8 cellular contexts compared by ENCODE assay signal in genomic region chr5:140351609-140352334, GRCh38. TPM values are rescaled to one million over a fixed set of nuclear protein-coding genes. Genes with fewer than 3 reads are reported as not detected.
A peak's percentile ranks its signal among the peaks of the same experiment; 100 is the strongest.
DNase-seq lines count a peak whose midpoint lies in the region; ATAC-seq and TF ChIP-seq lines count a peak whose summit lies in the region.

No MANE protein-coding gene starts in this region.

- no peak overlapping the region for H3K4me3 Mint-ChIP-seq in T-helper 2 cell treated with Interferon-gamma antibody and Interleukin-4, amounts not matched to agents 5 μg/mL and 100 μg/mL, for 36 hours

- no peaks in the 10 kb centered on the region for H3K27me3 ChIP-seq in colonic mucosa
- H3K27me3 ChIP-seq in lower lobe of right lung (ENCODE audit: low read depth) = no peaks in the 10 kb centered on the region
- no peaks in the 10 kb centered on the region for H3K27me3 ChIP-seq in thyroid gland

- H3K27me3 Mint-ChIP-seq in T-helper 2 cell treated with Interferon-gamma antibody and Interleukin-4, amounts not matched to agents 5 μg/mL and 100 μg/mL, for 36 hours (ENCODE audit: low read depth) = peaks cover 18% of the 10 kb centered on the region

- no peak overlapping the region for H3K27ac ChIP-seq in colonic mucosa
- H3K27ac ChIP-seq in lower lobe of right lung = no peak overlapping the region
- peak overlapping the region in 1 of 3 donors; percentile 11 for H3K27ac ChIP-seq in thyroid gland

- peaks cover 17% of the 10 kb centered on the region for H3K4me1 Mint-ChIP-seq in T-helper 2 cell treated with Interferon-gamma antibody and Interleukin-4, amounts not matched to agents 5 μg/mL and 100 μg/mL, for 36 hours (ENCODE audit: low read depth)

- H3K4me1 ChIP-seq in colonic mucosa = peaks cover 6% of the 10 kb centered on the region
- H3K4me1 ChIP-seq in lower lobe of right lung = peaks cover 23% of the 10 kb centered on the region
- peaks cover 11 to 16% of the 10 kb centered on the region in 2 donors for H3K4me1 ChIP-seq in thyroid gland

- peak; percentile 24 to 36 for DNase-seq in NCI-H187 (lab: John Stamatoyannopoulos, UW)
- DNase-seq in NCI-H187 treated with DMSO at 0.1 percent for 48 hours (lab: John Stamatoyannopoulos, UW) = no peak
- peak; percentile 10 for DNase-seq in NCI-H1048 (lab: John Stamatoyannopoulos, UW)
- DNase-seq in T-helper 2 cell treated with Interferon-gamma antibody and Interleukin-4, amounts not matched to agents 5 μg/mL and 100 μg/mL, for 36 hours (ENCODE audit: low spot score) = peak; percentile 59
- DNase-seq in colonic mucosa = peak; percentile 87
- DNase-seq in lower lobe of right lung = no peak
- peak; percentile 27 to 44 for DNase-seq in thyroid gland

- H3K36me3 ChIP-seq in colonic mucosa (no peaks in the 10 kb centered on the region), lower lobe of right lung (no peaks in the 10 kb centered on the region), thyroid gland (no peaks in the 10 kb centered on the region)

- ATAC-seq in GM21737 (IDR thresholded peaks at IDR 0.05; ENCODE audit: unreplicated experiment) (peak; percentile 47), lower lobe of right lung (peak; percentile 66 to 80)

- H3K36me3 Mint-ChIP-seq in T-helper 2 cell treated with Interferon-gamma antibody and Interleukin-4, amounts not matched to agents 5 μg/mL and 100 μg/mL, for 36 hours (ENCODE audit: low read depth) = no peaks in the 10 kb centered on the region

- peak in 1 of 2 donors; percentile 9 for TF ChIP-seq POLR2A in thyroid gland (IDR thresholded peaks at IDR 0.05)

- WGBS in thyroid gland, 2 donors = 3 to 4% methylated on average over 5 of the region's 5 CpGs

- H3K9me3 Mint-ChIP-seq in T-helper 2 cell treated with Interferon-gamma antibody and Interleukin-4, amounts not matched to agents 5 μg/mL and 100 μg/mL, for 36 hours = no peaks in the 10 kb centered on the region

- no peak overlapping the region for H3K9ac ChIP-seq in colonic mucosa (ENCODE audit: low read depth in 2 of 2, low read length in 2 of 2)

- H3K9me3 ChIP-seq in colonic mucosa (no peaks in the 10 kb centered on the region), lower lobe of right lung (no peaks in the 10 kb centered on the region), thyroid gland (no peaks in the 10 kb centered on the region)

- H3K27ac Mint-ChIP-seq in T-helper 2 cell treated with Interferon-gamma antibody and Interleukin-4, amounts not matched to agents 5 μg/mL and 100 μg/mL, for 36 hours = no peak overlapping the region

- intact Hi-C loops in colonic mucosa (cut with DNase I) = loop anchor here (2.0 to 10.0 kb wide), 2 partner anchors 105 to 177 kb away; partner anchors contain the start of gene CYSTM1
- intact Hi-C loops in lower lobe of right lung (cut with DNase I) = no loop called here
- intact Hi-C loops in thyroid gland (cut with DNase I) = loop anchor here (10.0 kb wide), 2 partner anchors 187 to 277 kb away; no protein-coding TSS in a partner anchor

- peak; percentile 90 for TF ChIP-seq CTCF in colonic mucosa (IDR thresholded peaks at IDR 0.05)
- TF ChIP-seq CTCF in lower lobe of right lung (IDR thresholded peaks at IDR 0.05) = peak; percentile 91
- peak; percentile 81 to 94 (median 88) for TF ChIP-seq CTCF in thyroid gland (IDR thresholded peaks at IDR 0.05)

- H3K4me3 ChIP-seq in colonic mucosa = no peak overlapping the region
- H3K4me3 ChIP-seq in lower lobe of right lung = no peak overlapping the region
- H3K4me3 ChIP-seq in thyroid gland (replicated peaks in 1 of 3) = no peak overlapping the region

RNA-seq across cellular contexts. Expression of gene HBEGF, which starts 5.4 kb away (rescaled TPM):
- total RNA-seq in colonic mucosa = 10 to 100 TPM in 1 of 2 donors, 1 to 10 TPM in 1; 4.3 to 14.6 TPM
- 43.2 TPM for total RNA-seq in lower lobe of right lung
- total RNA-seq in thyroid gland = 10 to 100 TPM in 3 of 4 donors, 1 to 10 TPM in 1; 5.8 to 13.0 (median 12.6) TPM

RNA-seq across cellular contexts. Expression of gene SLC4A9, which starts 8.2 kb away (rescaled TPM):
- under 1 TPM in 1 of 2 donors, not detected in 1; 0.42 TPM for total RNA-seq in colonic mucosa
- total RNA-seq in lower lobe of right lung = 0.32 TPM
- under 1 TPM in 3 of 4 donors, not detected in 1; 0.29 to 0.45 (median 0.29) TPM for total RNA-seq in thyroid gland

RNA-seq across cellular contexts. Expression of gene PFDN1, which starts 48.9 kb away (rescaled TPM):
- total RNA-seq in colonic mucosa (10 to 100 TPM; 41.2 to 41.4 TPM), lower lobe of right lung (47.1 TPM), thyroid gland (100 to 1,000 TPM in 1 of 4 donors, 10 to 100 TPM in 3; 58.2 to 106 (median 87.8) TPM)

RNA-seq across cellular contexts. Expression of gene ANKHD1, which starts 49.9 kb away (rescaled TPM):
- total RNA-seq in colonic mucosa (100 to 1,000 TPM; 108 to 115 TPM), lower lobe of right lung (133 TPM), thyroid gland (100 to 1,000 TPM; 148 to 247 (median 163) TPM)

Comparison
In these comparisons a context has a peak if more than half of its experiments do, and no peak if none do; other contexts are left out.
1. DNase-seq: peak in NCI-H187 (2 of 2), NCI-H1048 (single experiment), T-helper 2 cell treated with Interferon-gamma antibody and Interleukin-4, amounts not matched to agents 5 μg/mL and 100 μg/mL, for 36 hours (single experiment), colonic mucosa (single experiment) and thyroid gland (2 of 2); none in NCI-H187 treated with DMSO at 0.1 percent for 48 hours (single experiment) and lower lobe of right lung (single experiment).
2. Peak in every context shown above with its lines, with median percentiles within 50 percentile points of each other: CTCF ChIP-seq.